In the genomic region with DNA sequence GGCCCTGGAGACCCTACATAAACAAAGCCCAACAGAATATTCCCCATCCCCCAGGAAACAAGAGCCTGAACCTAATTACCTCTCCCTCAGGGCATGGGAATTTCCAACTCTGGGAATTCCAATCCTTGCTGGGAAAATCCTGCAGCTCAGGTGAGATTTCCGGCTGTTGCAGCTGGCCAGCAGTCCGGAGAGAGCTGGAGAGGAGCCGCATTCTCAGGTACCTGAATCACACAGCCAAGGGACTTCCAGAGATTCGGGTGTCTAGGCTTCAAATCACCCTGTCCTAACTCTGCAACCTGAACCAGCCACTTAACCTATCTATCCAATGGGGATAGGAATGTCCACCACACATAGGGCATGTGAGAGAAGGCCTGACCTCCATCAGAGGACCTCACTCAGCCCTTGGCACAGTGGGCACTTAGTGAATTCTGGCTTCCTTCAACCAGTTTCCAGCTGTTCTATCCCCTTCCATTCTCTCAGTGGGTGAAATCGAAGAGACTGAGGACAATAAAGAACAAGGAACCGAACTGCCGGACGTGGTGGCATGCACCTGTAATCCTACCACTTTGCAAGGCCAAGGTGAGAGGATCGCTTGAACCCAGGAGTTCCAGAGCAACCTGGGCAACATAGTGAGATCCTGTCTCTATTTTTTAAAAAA, we compare ENCODE assay signal across 12 cellular contexts. TPM values are rescaled to one million over a fixed set of nuclear protein-coding genes. Genes with fewer than 3 reads are reported as not detected.
A peak's percentile ranks its signal among the peaks of the same experiment; 100 is the strongest.
DNase-seq lines count a peak whose midpoint lies in the region; ATAC-seq and TF ChIP-seq lines count a peak whose summit lies in the region.
"Had no signal": no experiment of that assay in that cellular context is flagged by ENCODE, and none has a peak within 500 bp of the region (broad histone marks: within the 10 kb centered on the region; RNA-seq: fewer than 3 reads in every experiment).

No MANE protein-coding gene starts in this region.

- H3K9me3 Mint-ChIP-seq in T-helper 2 cell treated with Interferon-gamma antibody and Interleukin-4, amounts not matched to agents 5 μg/mL and 100 μg/mL, for 36 hours, result no peaks in the 10 kb centered on the region
- H3K9me3 Mint-ChIP-seq in neural progenitor cell, result no peaks in the 10 kb centered on the region

- no peaks in the 10 kb centered on the region for H3K27me3 ChIP-seq in body of pancreas
- peaks cover 9% of the 10 kb centered on the region for H3K27me3 ChIP-seq in neural progenitor cell

- H3K4me2 ChIP-seq in neural progenitor cell, result no peak overlapping the region
- H3K4me2 ChIP-seq: A549 had no signal

- intact Hi-C loops in body of pancreas (cut with DNase I), result no loop called here

- H3K4me1 ChIP-seq in body of pancreas (peaks cover 40% of the 10 kb centered on the region), neural progenitor cell (peaks cover 11% of the 10 kb centered on the region)

- H3K36me3 ChIP-seq in body of pancreas (replicated peaks in 1 of 2; ENCODE audit: insufficient read depth in 1 of 2, low read depth in 2 of 2), result no peaks in the 10 kb centered on the region
- H3K36me3 ChIP-seq in neural progenitor cell, result no peaks in the 10 kb centered on the region
- H3K36me3 ChIP-seq: HAP-1 had no signal

- WGBS in body of pancreas, 2 donors, result 58 to 78% methylated on average over 6 to 9 of the region's 9 CpGs

- H3K4me1 Mint-ChIP-seq in T-helper 2 cell treated with Interferon-gamma antibody and Interleukin-4, amounts not matched to agents 5 μg/mL and 100 μg/mL, for 36 hours (ENCODE audit: low read depth), result peaks cover 75% of the 10 kb centered on the region
- H3K4me1 Mint-ChIP-seq in neural progenitor cell, result peaks cover 15% of the 10 kb centered on the region

- peaks cover 69% of the 10 kb centered on the region for H3K36me3 Mint-ChIP-seq in T-helper 2 cell treated with Interferon-gamma antibody and Interleukin-4, amounts not matched to agents 5 μg/mL and 100 μg/mL, for 36 hours (ENCODE audit: low read depth)
- no peaks in the 10 kb centered on the region for H3K36me3 Mint-ChIP-seq in neural progenitor cell

- ATAC-seq in body of pancreas, result peak; percentile 40
- ATAC-seq in HG03520 (IDR thresholded peaks at IDR 0.05; ENCODE audit: unreplicated experiment), result no peak
- ATAC-seq in HG02970 (IDR thresholded peaks at IDR 0.05; ENCODE audit: low FRiP score, unreplicated experiment), result no peak
- ATAC-seq: A549, Right ventricle myocardium inferior had no signal

- H2AFZ ChIP-seq in neural progenitor cell (replicated peaks), result no peak overlapping the region

- DNase-seq in T-helper 2 cell treated with Interferon-gamma antibody and Interleukin-4, amounts not matched to agents 5 μg/mL and 100 μg/mL, for 36 hours (ENCODE audit: low spot score), result no peak
- DNase-seq in T-helper 2 cell (no peak), NCI-H226 (peak; percentile 71), body of pancreas (peak; percentile 56 to 73 (median 68)), neural progenitor cell (ENCODE audit: low spot score) (no peak), erythroblast (lab: John Stamatoyannopoulos, UW) (no peak)
- DNase-seq: NCI-H187 treated with DMSO at 0.1 percent for 48 hours had no signal

- TF ChIP-seq POLR2A in body of pancreas (IDR thresholded peaks at IDR 0.05) (peak in 2 of 3 donors; percentile 23 to 37), erythroblast (IDR thresholded peaks at IDR 0.05; ENCODE audit: low read length) (no peak)

- TF ChIP-seq CTCF in body of pancreas (IDR thresholded peaks at IDR 0.05) (no peak), neural progenitor cell (IDR thresholded peaks at IDR 0.05) (no peak)

- H3K27ac ChIP-seq in body of pancreas (peak overlapping the region in 3 of 4 donors; percentile 10 to 70 (median 63)), neural progenitor cell (no peak overlapping the region)
- H3K27ac ChIP-seq: A549 had no signal

- H3K9me3 ChIP-seq in body of pancreas (no peaks in the 10 kb centered on the region), neural progenitor cell (ENCODE audit: low read depth) (no peaks in the 10 kb centered on the region)
- H3K9me3 ChIP-seq: A549, HAP-1 had no signal

- H3K27ac Mint-ChIP-seq in T-helper 2 cell treated with Interferon-gamma antibody and Interleukin-4, amounts not matched to agents 5 μg/mL and 100 μg/mL, for 36 hours, result peak overlapping the region; percentile 64
- no peak overlapping the region for H3K27ac Mint-ChIP-seq in neural progenitor cell

- H3F3A ChIP-seq in neural progenitor cell (ENCODE audit: low read depth), result no peaks in the 10 kb centered on the region

- H3K4me3 ChIP-seq in body of pancreas (no peak overlapping the region), neural progenitor cell (no peak overlapping the region)
- H3K4me3 ChIP-seq: A549, HAP-1 had no signal

- no peak overlapping the region for H3K9ac ChIP-seq in neural progenitor cell

- no peaks in the 10 kb centered on the region for H4K20me1 ChIP-seq in neural progenitor cell (ENCODE audit: low read depth)

- no peaks in the 10 kb centered on the region for H3K79me2 ChIP-seq in neural progenitor cell (ENCODE audit: low read depth)

- H3K27me3 Mint-ChIP-seq in T-helper 2 cell treated with Interferon-gamma antibody and Interleukin-4, amounts not matched to agents 5 μg/mL and 100 μg/mL, for 36 hours (ENCODE audit: low read depth), result peaks cover 2% of the 10 kb centered on the region
- peaks cover 22% of the 10 kb centered on the region for H3K27me3 Mint-ChIP-seq in neural progenitor cell (ENCODE audit: insufficient read depth, low read depth)

- H3K4me3 Mint-ChIP-seq in T-helper 2 cell treated with Interferon-gamma antibody and Interleukin-4, amounts not matched to agents 5 μg/mL and 100 μg/mL, for 36 hours, result peak overlapping the region; percentile 95
- peak overlapping the region; percentile 58 for H3K4me3 Mint-ChIP-seq in neural progenitor cell

RNA-seq across cellular contexts. Expression of gene TNF, which starts 3.2 kb away (rescaled TPM):
- 1 to 10 TPM in 1 of 2 donors, under 1 TPM in 1; 0.66 to 1.3 TPM for total RNA-seq in body of pancreas
- total RNA-seq in neural progenitor cell (ENCODE audit: low replicate concordance), result 0.19 TPM in 1 of 2 replicates, not detected in the other

RNA-seq across cellular contexts. Expression of gene LTB, which starts 3.6 kb away (rescaled TPM):
- total RNA-seq in body of pancreas (under 1 TPM in 1 of 2 donors, not detected in 1; 0.78 TPM), neural progenitor cell (ENCODE audit: low replicate concordance) (0.15 TPM in 1 of 2 replicates, not detected in the other)

RNA-seq across cellular contexts. Expression of gene LTA, which starts 6.5 kb away (rescaled TPM):
- total RNA-seq in body of pancreas (not detected), neural progenitor cell (ENCODE audit: low replicate concordance) (not detected in 2 replicates)
- total RNA-seq: Right ventricle myocardium inferior had no signal

RNA-seq across cellular contexts. Expression of gene LST1, which starts 7.5 kb away (rescaled TPM):
- 1 to 10 TPM; 2.9 to 6.9 TPM for total RNA-seq in body of pancreas
- total RNA-seq in neural progenitor cell (ENCODE audit: low replicate concordance), result not detected in 2 replicates

RNA-seq across cellular contexts. Expression of gene NCR3, which starts 14.2 kb away (rescaled TPM):
- total RNA-seq in body of pancreas, result not detected
- not detected in 2 replicates for total RNA-seq in neural progenitor cell (ENCODE audit: low replicate concordance)

Comparison
In these comparisons a context has a peak if more than half of its experiments do, and no peak if none do; other contexts are left out.
1. DNase-seq: peak in NCI-H226 (single experiment) and body of pancreas (4 of 4); none in T-helper 2 cell treated with Interferon-gamma antibody and Interleukin-4, amounts not matched to agents 5 μg/mL and 100 μg/mL, for 36 hours (single experiment), T-helper 2 cell (0 of 5), neural progenitor cell (single experiment) and erythroblast (0 of 2).